23 cellular contexts compared by ENCODE assay signal in genomic region chr10:43938810-43939209, GRCh38.
"Had no signal": no experiment of that assay in that cellular context is flagged by ENCODE, and none has a peak within 500 bp of the region (broad histone marks: within the 10 kb centered on the region; RNA-seq: fewer than 3 reads in every experiment).

No MANE protein-coding gene starts in this region.

- H3K4me1 ChIP-seq: breast epithelium, prostate gland, tibial artery had no signal

- H3K27me3 ChIP-seq: breast epithelium, pancreas, suprapubic skin, tibial artery had no signal

- H3K4me1 Mint-ChIP-seq: activated B cell treated with CpG ODN at 0.5 μM for 24 hours had no signal

- H3K9me3 ChIP-seq: breast epithelium, pancreas, prostate gland, suprapubic skin, tibial artery had no signal

- ATAC-seq: activated naive CD8-positive, alpha-beta T cell treated with anti-CD3 and anti-CD28 coated beads, Interleukin-2, amount 50 U/mL, for 24 hours; naive thymus-derived CD4-positive, alpha-beta T cell; pancreas had no signal

- H3K36me3 ChIP-seq: breast epithelium, pancreas, prostate gland, suprapubic skin, tibial artery had no signal

- DNase-seq: activated B cell treated with CpG ODN at 0.5 μM for 24 hours; activated CD4-positive, alpha-beta T cell treated with anti-CD3 and anti-CD28 coated beads, Interleukin-2, amount 50 U/mL, for 1 hour; activated gamma-delta T cell treated with Interleukin-2 at 50 U/mL for 16 hours; activated naive CD8-positive, alpha-beta T cell treated with anti-CD3 and anti-CD28 coated beads, Interleukin-2, amount 50 U/mL, for 24 hours; activated T-cell treated with anti-CD3 and anti-CD28 coated beads, Interleukin-2, amount 50 U/mL, for 1 hour; amygdala; central memory CD4-positive, alpha-beta T cell; midbrain; nucleus accumbens; stimulated activated CD4-positive, alpha-beta T cell treated with anti-CD3 and anti-CD28 coated beads, Interleukin-15, amount 100 ng/mL, for 24 hours; stimulated activated naive CD4-positive, alpha-beta T cell; T-helper 1 cell; tibial artery had no signal

- H3K27ac Mint-ChIP-seq: activated B cell treated with CpG ODN at 0.5 μM for 24 hours; activated naive CD4-positive, alpha-beta T cell treated with anti-CD3 and anti-CD28 coated beads, Interleukin-2, amount 50 U/mL, for 24 hours; activated naive CD8-positive, alpha-beta T cell treated with anti-CD3 and anti-CD28 coated beads, Interleukin-2, amount 50 U/mL, for 24 hours; dendritic cell treated with granulocyte-macrophage colony-stimulating factor and Interleukin-4, amounts not matched to agents 40 ng/mL and 50 ng/mL, for 4 days; naive thymus-derived CD4-positive, alpha-beta T cell; T-helper 2 cell treated with Interferon-gamma antibody and Interleukin-4, amounts not matched to agents 5 μg/mL and 100 μg/mL, for 36 hours had no signal

- H3K4me3 ChIP-seq: breast epithelium, pancreas, prostate gland, smooth muscle cell, suprapubic skin, tibial artery had no signal

- H3K4me3 Mint-ChIP-seq: activated B cell treated with CpG ODN at 0.5 μM for 24 hours; activated naive CD4-positive, alpha-beta T cell treated with anti-CD3 and anti-CD28 coated beads, Interleukin-2, amount 50 U/mL, for 24 hours; activated naive CD8-positive, alpha-beta T cell treated with anti-CD3 and anti-CD28 coated beads, Interleukin-2, amount 50 U/mL, for 24 hours; dendritic cell treated with granulocyte-macrophage colony-stimulating factor and Interleukin-4, amounts not matched to agents 40 ng/mL and 50 ng/mL, for 4 days; T-helper 2 cell treated with Interferon-gamma antibody and Interleukin-4, amounts not matched to agents 5 μg/mL and 100 μg/mL, for 36 hours had no signal

- H3K9me3 Mint-ChIP-seq: activated naive CD4-positive, alpha-beta T cell treated with anti-CD3 and anti-CD28 coated beads, Interleukin-2, amount 50 U/mL, for 24 hours; activated naive CD8-positive, alpha-beta T cell treated with anti-CD3 and anti-CD28 coated beads, Interleukin-2, amount 50 U/mL, for 24 hours; dendritic cell treated with granulocyte-macrophage colony-stimulating factor and Interleukin-4, amounts not matched to agents 40 ng/mL and 50 ng/mL, for 4 days; T-helper 2 cell treated with Interferon-gamma antibody and Interleukin-4, amounts not matched to agents 5 μg/mL and 100 μg/mL, for 36 hours had no signal

- H3K36me3 Mint-ChIP-seq: activated naive CD4-positive, alpha-beta T cell treated with anti-CD3 and anti-CD28 coated beads, Interleukin-2, amount 50 U/mL, for 24 hours; naive thymus-derived CD4-positive, alpha-beta T cell had no signal

- H3K27ac ChIP-seq: breast epithelium, epithelial cell of prostate, pancreas, prostate gland, suprapubic skin, tibial artery had no signal
